26 cellular contexts compared by ENCODE assay signal in genomic region chr1:2595812-2596529, GRCh38. TPM values are rescaled to one million over a fixed set of nuclear protein-coding genes. Genes with fewer than 3 reads are reported as not detected.
DNase-seq lines count a peak whose midpoint lies in the region; ATAC-seq and TF ChIP-seq lines count a peak whose summit lies in the region.
"Had no signal": no experiment of that assay in that cellular context is flagged by ENCODE, and none has a peak within 500 bp of the region (broad histone marks: within the 10 kb centered on the region; RNA-seq: fewer than 3 reads in every experiment).

No MANE protein-coding gene starts in this region.

- ATAC-seq in sciatic nerve = no peak
- no peak for ATAC-seq in psoas muscle
- ATAC-seq: esophagus mucosa; naive thymus-derived CD4-positive, alpha-beta T cell had no signal

- H4K20me1 ChIP-seq in Karpas-422 (ENCODE audit: insufficient read depth, low read depth, low read length) = no peaks in the 10 kb centered on the region

- H3K4me1 ChIP-seq in Karpas-422 (ENCODE audit: low read length) = no peaks in the 10 kb centered on the region
- no peaks in the 10 kb centered on the region for H3K4me1 ChIP-seq in psoas muscle
- H3K4me1 ChIP-seq: A549 had no signal

- H3K4me3 ChIP-seq in H7 (ENCODE audit: insufficient read depth, low read depth, low read length) = no peak overlapping the region
- H3K4me3 ChIP-seq in Karpas-422 (ENCODE audit: low read length) = no peak overlapping the region
- H3K4me3 ChIP-seq in psoas muscle = no peak overlapping the region
- H3K4me3 ChIP-seq: A549, ovary, PC-9, stomach, tibial nerve had no signal

- H3K9me3 ChIP-seq in Karpas-422 (ENCODE audit: low read length) (no peaks in the 10 kb centered on the region), psoas muscle (no peaks in the 10 kb centered on the region)
- H3K9me3 ChIP-seq: A549, ovary had no signal

- H3K79me2 ChIP-seq in Karpas-422 (ENCODE audit: low read length) = no peaks in the 10 kb centered on the region

- H3K9ac ChIP-seq in Karpas-422 (ENCODE audit: low read length) = no peak overlapping the region

- no peak overlapping the region for H3K4me2 ChIP-seq in Karpas-422 (ENCODE audit: low read depth, low read length, poor library complexity, severe bottlenecking)
- H3K4me2 ChIP-seq: A549, PC-9 had no signal

- 80% methylated on average over 30 to 31 of the region's 31 CpGs for WGBS in psoas muscle, 3 donors

- H3K36me3 ChIP-seq in H7 (replicated peaks; ENCODE audit: control insufficient read depth, insufficient read depth, low read length) = no peaks in the 10 kb centered on the region
- H3K36me3 ChIP-seq in Karpas-422 (ENCODE audit: insufficient read depth, low read length) = no peaks in the 10 kb centered on the region
- H3K36me3 ChIP-seq in psoas muscle (ENCODE audit: insufficient read depth in 1 of 2, low read depth in 1 of 2) = no peaks in the 10 kb centered on the region
- H3K36me3 ChIP-seq: ovary, stomach, tibial nerve had no signal

- H3K9me2 ChIP-seq in Karpas-422 (replicated peaks; ENCODE audit: insufficient read depth, low read length) = no peaks in the 10 kb centered on the region

- H2AFZ ChIP-seq in Karpas-422 (ENCODE audit: low read length) = no peak overlapping the region
- H2AFZ ChIP-seq: PC-9 had no signal

- H3K27me3 ChIP-seq in H7 (ENCODE audit: control insufficient read depth, insufficient read depth, low read length) (no peaks in the 10 kb centered on the region), Karpas-422 (ENCODE audit: low read length) (no peaks in the 10 kb centered on the region), psoas muscle (ENCODE audit: insufficient read depth in 3 of 3, low read length in 2 of 3) (peaks cover 0 to 28% (median 3%) of the 10 kb centered on the region in 3 donors)
- H3K27me3 ChIP-seq: ovary had no signal

- intact Hi-C loops in sciatic nerve (cut with DNase I) (no loop called here), psoas muscle (cut with DNase I) (no loop called here)

- no peak for TF ChIP-seq CTCF in psoas muscle (IDR thresholded peaks at IDR 0.05)

- H3K27ac ChIP-seq in Karpas-422 (ENCODE audit: low read length) (no peak overlapping the region), psoas muscle (no peak overlapping the region)
- H3K27ac ChIP-seq: A549, ovary, PC-9, stomach, tibial nerve had no signal

- DNase-seq in activated naive CD4-positive, alpha-beta T cell treated with anti-CD3 and anti-CD28 coated beads, Interleukin-2, amount 50 U/mL, for 16 hours = peak; percentile 8
- no peak for DNase-seq in activated naive CD4-positive, alpha-beta T cell (lab: John Stamatoyannopoulos, UW)
- DNase-seq in H7 (peak; percentile 41), islet precursor cell (peak; percentile 42), sciatic nerve (ENCODE audit: low spot score) (peak; percentile 52), Karpas-422 (no peak), GM03348 (ENCODE audit: low spot score) (no peak), psoas muscle (no peak)
- DNase-seq: activated CD4-positive, alpha-beta T cell treated with anti-CD3 and anti-CD28 coated beads, Interleukin-2, amount 10 ng/mL, durations not matched to agents 24 days and 14 days; activated CD8-positive, alpha-beta memory T cell treated with anti-CD3 and anti-CD28 coated beads for 24 hours; activated T-cell treated with anti-CD3 and anti-CD28 coated beads for 4 hours; CD4-positive, alpha-beta memory T cell; central memory CD4-positive, alpha-beta T cell; glutamatergic neuron; midbrain; NCI-H1092; NCI-H526; PC-9; retina; stimulated activated CD4-positive, alpha-beta T cell treated with anti-CD3 and anti-CD28 coated beads, Interleukin-2, amount 100 ng/mL, for 24 hours; stomach had no signal

RNA-seq across cellular contexts. Expression of gene PRXL2B, which starts 9.4 kb away (rescaled TPM):
- 62.9 and 83.5 TPM in 2 replicates for total RNA-seq in H7 (2014; rRNA removed; shearing (Covaris generic))
- total RNA-seq in sciatic nerve (23.9 TPM), psoas muscle (1 to 10 TPM in 3 of 4 donors, under 1 TPM in 1; 0.97 to 3.9 (median 3.1) TPM)
- 0.89 and 0.90 TPM in 2 replicates for total RNA-seq in Karpas-422 (2014; rRNA removed; shearing (Covaris generic); ENCODE audit: low replicate concordance)
- polyA plus RNA-seq in psoas muscle = 1 to 10 TPM; 1.8 to 3.0 (median 2.6) TPM

RNA-seq across cellular contexts. Expression of gene MMEL1, which starts 36.8 kb away (rescaled TPM):
- total RNA-seq in H7 (2014; rRNA removed; shearing (Covaris generic)) = 1.3 and 3.0 TPM in 2 replicates
- 1.7 TPM for total RNA-seq in sciatic nerve
- total RNA-seq in Karpas-422 (2014; rRNA removed; shearing (Covaris generic); ENCODE audit: low replicate concordance) = not detected in 2 replicates
- total RNA-seq in psoas muscle = under 1 TPM in 2 of 4 donors, not detected in 2; 0.58 to 0.89 TPM
- under 1 TPM; 0.08 to 0.21 (median 0.16) TPM for polyA plus RNA-seq in psoas muscle
- polyA plus RNA-seq: A549 had no signal

RNA-seq across cellular contexts. Expression of gene TNFRSF14, which starts 39.8 kb away (rescaled TPM):
- 0.07 and 0.55 TPM in 2 replicates for total RNA-seq in H7 (2014; rRNA removed; shearing (Covaris generic))
- total RNA-seq in sciatic nerve (73.3 TPM), psoas muscle (10 to 100 TPM in 2 of 4 donors, 1 to 10 TPM in 2; 6.2 to 10.6 (median 8.9) TPM)
- total RNA-seq in Karpas-422 (2014; rRNA removed; shearing (Covaris generic); ENCODE audit: low replicate concordance) = 10.3 and 15.6 TPM in 2 replicates
- 10 to 100 TPM in 1 of 3 donors, 1 to 10 TPM in 2; 6.6 to 10.8 (median 8.2) TPM for polyA plus RNA-seq in psoas muscle

Comparison
In these comparisons a context has a peak if more than half of its experiments do, and no peak if none do; other contexts are left out.
1. DNase-seq: peak in activated naive CD4-positive, alpha-beta T cell treated with anti-CD3 and anti-CD28 coated beads, Interleukin-2, amount 50 U/mL, for 16 hours (single experiment), H7 (single experiment), islet precursor cell (single experiment) and sciatic nerve (single experiment); none in activated naive CD4-positive, alpha-beta T cell (0 of 4), Karpas-422 (single experiment), GM03348 (single experiment) and psoas muscle (0 of 2).